1 cellular context compared by ENCODE assay signal in genomic region chr13:30617315-30618185, GRCh38.
TF ChIP-seq lines count a peak whose summit lies in the region.

TSS of gene USPL1 (plus strand) at chr13:30617920. CDS start at chr13:30621141, 3,221 bp downstream.

TF ChIP-seq in HepG2, 621 proteins besides CTCF, POLR2A, EP300 and RAD21 (continued from another document and continues in another):
- peak; percentile 86; the same call in 1 of the 2 replicates for TF ChIP-seq CAMTA2 (CRISPR knock-in tag; IDR thresholded peaks at IDR 0.05; ENCODE audit: borderline replicate concordance)
- TF ChIP-seq YEATS4 (CRISPR knock-in tag; IDR thresholded peaks at IDR 0.05; ENCODE audit: borderline replicate concordance), result peak; percentile 98
- TF ChIP-seq IRF9 (CRISPR knock-in tag; IDR thresholded peaks at IDR 0.05; ENCODE audit: borderline replicate concordance), result peak; percentile 99
- peak; percentile 60 for TF ChIP-seq ZNF263 (CRISPR knock-in tag; IDR thresholded peaks at IDR 0.05)
- no peak for TF ChIP-seq CEBPZ (IDR thresholded peaks at IDR 0.05; ENCODE audit: low read length)
- peak; percentile 88 for TF ChIP-seq SIX4 (CRISPR knock-in tag; IDR thresholded peaks at IDR 0.05)
- no peak; the same call in 1 of the 2 replicates for TF ChIP-seq ZNF224 (CRISPR knock-in tag; IDR thresholded peaks at IDR 0.05)
- TF ChIP-seq ZNF687 (CRISPR knock-in tag; IDR thresholded peaks at IDR 0.05), result peak; percentile 100
- TF ChIP-seq ERF (CRISPR knock-in tag; IDR thresholded peaks at IDR 0.05), result peak; percentile 99
- TF ChIP-seq RCOR2 (CRISPR knock-in tag; IDR thresholded peaks at IDR 0.05), result 0 out of 2 replicates have a peak, but pooled peaks have one; percentile 28
- peak; percentile 92 for TF ChIP-seq ZSCAN9 (CRISPR knock-in tag; IDR thresholded peaks at IDR 0.05; ENCODE audit: borderline replicate concordance)
- TF ChIP-seq ZNF501 (CRISPR knock-in tag; IDR thresholded peaks at IDR 0.05), result peak; percentile 93
- TF ChIP-seq CSRNP1 (CRISPR knock-in tag; IDR thresholded peaks at IDR 0.05), result peak; percentile 99
- TF ChIP-seq ZNF616 (CRISPR knock-in tag; IDR thresholded peaks at IDR 0.05; ENCODE audit: low read depth), result peak; percentile 90; the same call in 1 of the 2 replicates
- no peak for TF ChIP-seq STAT6 (CRISPR knock-in tag; IDR thresholded peaks at IDR 0.05; ENCODE audit: borderline replicate concordance)
- no peak for TF ChIP-seq NR1H2 (CRISPR knock-in tag; IDR thresholded peaks at IDR 0.05; ENCODE audit: borderline replicate concordance, low read depth)
- TF ChIP-seq ZNF557 (CRISPR knock-in tag; IDR thresholded peaks at IDR 0.05), result peak; percentile 97; the same call in 1 of the 2 replicates
- TF ChIP-seq SNAPC2 (CRISPR knock-in tag; IDR thresholded peaks at IDR 0.05), result peak; percentile 98
- peak; percentile 97 for TF ChIP-seq ZNF607 (CRISPR knock-in tag; IDR thresholded peaks at IDR 0.05; ENCODE audit: borderline replicate concordance)
- TF ChIP-seq ZFP82 (CRISPR knock-in tag; IDR thresholded peaks at IDR 0.05; ENCODE audit: borderline replicate concordance), result peak; percentile 97
- TF ChIP-seq HOXA3 (CRISPR knock-in tag; IDR thresholded peaks at IDR 0.05), result peak; percentile 99
- TF ChIP-seq TBX2 (CRISPR knock-in tag; IDR thresholded peaks at IDR 0.05; ENCODE audit: borderline replicate concordance), result peak; percentile 95
- TF ChIP-seq ATAD3A (CRISPR knock-in tag; IDR thresholded peaks at IDR 0.05), result peak; percentile 36; the same call in 1 of the 2 replicates
- peak; percentile 92; the same call in 1 of the 2 replicates for TF ChIP-seq SMAD3 (CRISPR knock-in tag; IDR thresholded peaks at IDR 0.05)
- peak; percentile 95 for TF ChIP-seq ZNF761 (CRISPR knock-in tag; conservative IDR thresholded peaks at IDR 0.05)
- peak; percentile 92 for TF ChIP-seq SP140L (CRISPR knock-in tag; IDR thresholded peaks at IDR 0.05; ENCODE audit: borderline replicate concordance)
- no peak for TF ChIP-seq ZNF549 (CRISPR knock-in tag; IDR thresholded peaks at IDR 0.05)
- TF ChIP-seq NR2C2 (CRISPR knock-in tag; IDR thresholded peaks at IDR 0.05; ENCODE audit: borderline replicate concordance), result peak; percentile 97
- peak; percentile 77 for TF ChIP-seq SRSF1 (optimal IDR thresholded peaks at IDR 0.05; ENCODE audit: low read depth, low read length)
- TF ChIP-seq MYPOP (CRISPR knock-in tag; IDR thresholded peaks at IDR 0.05), result peak; percentile 98
- peak; percentile 84 for TF ChIP-seq SSRP1 (CRISPR knock-in tag; IDR thresholded peaks at IDR 0.05)
- TF ChIP-seq ATF7-NPFF (CRISPR knock-in tag; IDR thresholded peaks at IDR 0.05; ENCODE audit: low read depth), result peak; percentile 98
- TF ChIP-seq NFRKB (IDR thresholded peaks at IDR 0.05), result no peak
- peak; percentile 94 for TF ChIP-seq ZNF766 (CRISPR knock-in tag; IDR thresholded peaks at IDR 0.05; ENCODE audit: borderline replicate concordance)
- TF ChIP-seq ZNF784 (CRISPR knock-in tag; IDR thresholded peaks at IDR 0.05; ENCODE audit: borderline replicate concordance), result peak; percentile 98
- TF ChIP-seq ZKSCAN1 (IDR thresholded peaks at IDR 0.05; ENCODE audit: low read length), result peak; percentile 48
- peak; percentile 83; the same call in 1 of the 2 replicates for TF ChIP-seq ZNF33A (CRISPR knock-in tag; IDR thresholded peaks at IDR 0.05; ENCODE audit: borderline replicate concordance)
- peak; percentile 84; the same call in 1 of the 2 replicates for TF ChIP-seq MLX (CRISPR knock-in tag; IDR thresholded peaks at IDR 0.05)
- no peak for TF ChIP-seq NFIC (IDR thresholded peaks at IDR 0.05; ENCODE audit: low read length)
- TF ChIP-seq TRAFD1 (CRISPR knock-in tag; IDR thresholded peaks at IDR 0.05; ENCODE audit: borderline replicate concordance), result peak; percentile 96; the same call in 1 of the 2 replicates
- peak; percentile 97 for TF ChIP-seq NAIF1 (CRISPR knock-in tag; IDR thresholded peaks at IDR 0.05; ENCODE audit: borderline replicate concordance)
- TF ChIP-seq KLF12 (CRISPR knock-in tag; IDR thresholded peaks at IDR 0.05; ENCODE audit: borderline replicate concordance), result peak; percentile 93
- TF ChIP-seq KLF9 (CRISPR knock-in tag; IDR thresholded peaks at IDR 0.05; ENCODE audit: low read depth), result peak; percentile 97
- peak; percentile 94; the same call in 1 of the 2 replicates for TF ChIP-seq REXO4 (CRISPR knock-in tag; IDR thresholded peaks at IDR 0.05; ENCODE audit: borderline replicate concordance)
- TF ChIP-seq PHF5A (CRISPR knock-in tag; IDR thresholded peaks at IDR 0.05; ENCODE audit: low read depth, unreplicated experiment), result peak; percentile 98
- TF ChIP-seq RARA (CRISPR knock-in tag; IDR thresholded peaks at IDR 0.05), result peak; percentile 69
- no peak; the same call in 1 of the 2 replicates for TF ChIP-seq TEF (CRISPR knock-in tag; IDR thresholded peaks at IDR 0.05)
